Comparison of ENCODE assay signal across 9 cellular contexts in genomic region chr19:14475251-14476073, GRCh38. TPM values are rescaled to one million over a fixed set of nuclear protein-coding genes. Genes with fewer than 3 reads are reported as not detected.
A peak's percentile ranks its signal among the peaks of the same experiment; 100 is the strongest.
DNase-seq lines count a peak whose midpoint lies in the region; ATAC-seq and TF ChIP-seq lines count a peak whose summit lies in the region.
"Had no signal": no experiment of that assay in that cellular context is flagged by ENCODE, and none has a peak within 500 bp of the region (broad histone marks: within the 10 kb centered on the region; RNA-seq: fewer than 3 reads in every experiment).

A gene with protein sequence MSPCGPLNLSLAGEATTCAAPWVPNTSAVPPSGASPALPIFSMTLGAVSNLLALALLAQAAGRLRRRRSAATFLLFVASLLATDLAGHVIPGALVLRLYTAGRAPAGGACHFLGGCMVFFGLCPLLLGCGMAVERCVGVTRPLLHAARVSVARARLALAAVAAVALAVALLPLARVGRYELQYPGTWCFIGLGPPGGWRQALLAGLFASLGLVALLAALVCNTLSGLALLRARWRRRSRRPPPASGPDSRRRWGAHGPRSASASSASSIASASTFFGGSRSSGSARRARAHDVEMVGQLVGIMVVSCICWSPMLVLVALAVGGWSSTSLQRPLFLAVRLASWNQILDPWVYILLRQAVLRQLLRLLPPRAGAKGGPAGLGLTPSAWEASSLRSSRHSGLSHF (minus strand): TSS chr19:14475354. CDS start chr19:14474320, 1,034 bp downstream.

- H3K27me3 ChIP-seq in BJ (ENCODE audit: control insufficient read depth, insufficient read depth, low read length), result no peaks in the 10 kb centered on the region; the same call in 1 of the 2 replicates
- no peaks in the 10 kb centered on the region for H3K27me3 ChIP-seq in H9 (ENCODE audit: insufficient read depth, low read length)
- H3K27me3 ChIP-seq in iPS-15b (ENCODE audit: control insufficient read depth, insufficient read depth, low read length), result no peaks in the 10 kb centered on the region
- H3K27me3 ChIP-seq in upper lobe of left lung, result peaks cover 0 to 26% (median 7%) of the 10 kb centered on the region in 4 donors

- H3K27ac ChIP-seq in H9 (ENCODE audit: insufficient read length, low read depth, low read length) (no peak within 1 kb of the TSS), upper lobe of left lung (peak within 1 kb of the TSS in 3 of 4 donors; percentile 15 to 62 (median 32))

- no peak for TF ChIP-seq EP300 in upper lobe of left lung (IDR thresholded peaks at IDR 0.05)

- no peak within 1 kb of the TSS for H4K5ac ChIP-seq in H9 (ENCODE audit: insufficient read length, low read depth, low read length)

- DNase-seq in BJ (ENCODE audit: low read depth) (no peak), H9 (peak; percentile 69), upper lobe of left lung (peak in 1 of 2 donors; percentile 88), DMS153 treated with DMSO at 0.1 percent for 48 hours (lab: John Stamatoyannopoulos, UW; ENCODE audit: unreplicated experiment) (no peak)
- DNase-seq in activated CD8-positive, alpha-beta T cell treated with anti-CD3 and anti-CD28 coated beads for 36 hours, result peak; percentile 83

- H2AK5ac ChIP-seq in H9 (ENCODE audit: insufficient read length, low read length), result no peak within 1 kb of the TSS

- H3K36me3 Mint-ChIP-seq in H9 (ENCODE audit: insufficient read depth in 1 of 3, low read depth in 3 of 3), result peaks cover 6 to 27% (median 12%) of the 10 kb centered on the region in 3 experiments; a peak in 6 of 7 replicates
- peaks cover 1% of the 10 kb centered on the region for H3K36me3 Mint-ChIP-seq in activated CD8-positive, alpha-beta T cell treated with anti-CD3 and anti-CD28 coated beads for 36 hours (ENCODE audit: low read depth)

- no peak within 1 kb of the TSS for H4K8ac ChIP-seq in H9 (replicated peaks; ENCODE audit: insufficient read length, low read depth, low read length)

- intact Hi-C loops in activated CD8-positive, alpha-beta T cell treated with anti-CD3 and anti-CD28 coated beads for 36 hours (cut with micrococcal nuclease), result loop anchor here (5.0 kb wide), 1 partner anchor 43 kb away; the partner anchor contains the start of gene PKN1

- H3K4me3 Mint-ChIP-seq in H9, result no peak within 1 kb of the TSS; a peak in 3 of 5 replicates
- peak within 1 kb of the TSS; percentile 42 for H3K4me3 Mint-ChIP-seq in activated CD8-positive, alpha-beta T cell treated with anti-CD3 and anti-CD28 coated beads for 36 hours

- WGBS in H9 (ENCODE audit: extremely low coverage, insufficient read length, low lambda C conversion rate), result no CpG with 5 or more reads among the region's 33 CpGs
- 5 to 8% methylated on average over 11 to 33 of the region's 33 CpGs for WGBS in upper lobe of left lung, 2 donors

- no peak within 1 kb of the TSS for H3K23ac ChIP-seq in H9 (ENCODE audit: insufficient read length, low read depth, low read length)

- ATAC-seq in activated CD8-positive, alpha-beta T cell treated with anti-CD3 and anti-CD28 coated beads for 36 hours, result peak; percentile 81
- ATAC-seq in upper lobe of left lung (ENCODE audit: low FRiP score in 2 of 2), result peak in 1 of 2 donors; percentile 25
- no peak for ATAC-seq in GM19467 (IDR thresholded peaks at IDR 0.05; ENCODE audit: unreplicated experiment)
- no peak for ATAC-seq in GM18517 (IDR thresholded peaks at IDR 0.05; ENCODE audit: unreplicated experiment)

- H2BK120ac ChIP-seq in H9 (ENCODE audit: low read depth, low read length, poor library complexity, severe bottlenecking), result no peak within 1 kb of the TSS

- no peak within 1 kb of the TSS for H2BK5ac ChIP-seq in H9 (ENCODE audit: insufficient read length, low read length)

- H3K9me3 ChIP-seq in H9 (ENCODE audit: control insufficient read depth, low read depth, low read length) (no peaks in the 10 kb centered on the region), iPS-15b (ENCODE audit: control insufficient read depth, insufficient read depth, low read length) (no peaks in the 10 kb centered on the region), upper lobe of left lung (no peaks in the 10 kb centered on the region)

- H3K4me1 ChIP-seq in H9 (ENCODE audit: insufficient read depth, low read length) (no peaks in the 10 kb centered on the region; the same call in 1 of the 2 replicates), iPS-15b (ENCODE audit: control insufficient read depth, insufficient read depth, low read length) (peaks cover 3% of the 10 kb centered on the region), upper lobe of left lung (peaks cover 42 to 73% (median 52%) of the 10 kb centered on the region in 4 donors)

- no peaks in the 10 kb centered on the region for H3K79me1 ChIP-seq in H9 (ENCODE audit: insufficient read depth, low read depth, low read length, poor library complexity, severe bottlenecking)

- H3K9ac ChIP-seq in H9 (ENCODE audit: extremely low read depth, insufficient read length, low read length) (no peak within 1 kb of the TSS), iPS-15b (ENCODE audit: low read depth, low read length) (no peak within 1 kb of the TSS)

- H2AFZ ChIP-seq in H9 (ENCODE audit: low read length), result no peak within 1 kb of the TSS

- CTCF ChIA-PET in BJ (lab: Yijun Ruan, JAX), result interaction anchor here (0.7 to 1.2 kb wide), 4 partner anchors 8 to 46 kb away, joined by 3 to 4 read pairs (median 4); no protein-coding TSS in a partner anchor
- CTCF ChIA-PET in activated CD8-positive, alpha-beta T cell treated with anti-CD3 and anti-CD28 coated beads for 36 hours (lab: Charles Lee), result interaction anchor here (0.8 to 2.3 kb wide), 3 partner anchors 44 to 401 kb away, joined by 3 to 11 read pairs (median 4); partner anchors contain the start of gene ASF1B

- peak within 1 kb of the TSS; percentile 55; the same call in 1 of the 2 replicates for H2BK15ac ChIP-seq in H9 (ENCODE audit: low read depth, low read length)

- TF ChIP-seq CTCF in BJ (IDR thresholded peaks at IDR 0.05; ENCODE audit: insufficient read depth, low read depth, low read length), result peak; percentile 70
- peak; percentile 64 for TF ChIP-seq CTCF in H9 (conservative IDR thresholded peaks at IDR 0.05)
- TF ChIP-seq CTCF in activated CD8-positive, alpha-beta T cell treated with anti-CD3 and anti-CD28 coated beads for 36 hours (IDR thresholded peaks at IDR 0.05), result peak; percentile 48
- TF ChIP-seq CTCF in upper lobe of left lung (IDR thresholded peaks at IDR 0.05), result peak; percentile 21 to 41 (median 28)

- peaks cover 20 to 39% of the 10 kb centered on the region in 2 experiments for H3K4me1 Mint-ChIP-seq in H9
- peaks cover 34% of the 10 kb centered on the region for H3K4me1 Mint-ChIP-seq in activated CD8-positive, alpha-beta T cell treated with anti-CD3 and anti-CD28 coated beads for 36 hours (ENCODE audit: low read depth)

- H3K27me3 Mint-ChIP-seq in H9 (ENCODE audit: low read depth), result peaks cover 2% of the 10 kb centered on the region; the same call in 1 of the 2 replicates
- H3K27me3 Mint-ChIP-seq in activated CD8-positive, alpha-beta T cell treated with anti-CD3 and anti-CD28 coated beads for 36 hours, result peaks cover 15% of the 10 kb centered on the region

- H3K9me3 Mint-ChIP-seq in H9, result no peaks in the 10 kb centered on the region; a peak in 1 of 5 replicates
- no peaks in the 10 kb centered on the region for H3K9me3 Mint-ChIP-seq in activated CD8-positive, alpha-beta T cell treated with anti-CD3 and anti-CD28 coated beads for 36 hours

- peak within 1 kb of the TSS in 2 of 3 experiments; percentile 86 to 88; a peak in 4 of 7 replicates for H3K27ac Mint-ChIP-seq in H9
- H3K27ac Mint-ChIP-seq in activated CD8-positive, alpha-beta T cell treated with anti-CD3 and anti-CD28 coated beads for 36 hours, result peak within 1 kb of the TSS; percentile 46

- H3K4me2 ChIP-seq in H9 (ENCODE audit: insufficient read depth, insufficient read length, low read length), result no peak within 1 kb of the TSS

- H4K20me1 ChIP-seq in H9 (ENCODE audit: control insufficient read depth, insufficient read depth, insufficient read length), result no peaks in the 10 kb centered on the region

- H2BK12ac ChIP-seq in H9 (ENCODE audit: insufficient read length, low read depth, low read length), result no peak within 1 kb of the TSS

- no peak within 1 kb of the TSS for H3K4ac ChIP-seq in H9 (ENCODE audit: low read depth, low read length)

- no peak within 1 kb of the TSS for H2BK20ac ChIP-seq in H9 (ENCODE audit: low read depth, low read length, poor library complexity, severe bottlenecking)

- no peak within 1 kb of the TSS for H4K91ac ChIP-seq in H9 (ENCODE audit: insufficient read length, low read depth, low read length)

- no peak for TF ChIP-seq POLR2A in upper lobe of left lung (IDR thresholded peaks at IDR 0.05)

- POLR2A ChIA-PET in BJ (lab: Charles Lee), result no interaction called here
- POLR2A ChIA-PET in activated CD8-positive, alpha-beta T cell treated with anti-CD3 and anti-CD28 coated beads for 36 hours (lab: Charles Lee), result interaction anchor here (0.6 to 0.9 kb wide), 2 partner anchors 58 to 1756 kb away, joined by 4 read pairs; no protein-coding TSS in a partner anchor

- H3K56ac ChIP-seq in H9 (ENCODE audit: insufficient read length, low read depth, low read length), result no peak within 1 kb of the TSS

- H3K18ac ChIP-seq in H9 (ENCODE audit: insufficient read length, low read depth, low read length), result peak within 1 kb of the TSS; percentile 21

- H3K23me2 ChIP-seq in H9 (ENCODE audit: insufficient read length, low read depth, low read length, poor library complexity, severe bottlenecking), result peaks cover 7% of the 10 kb centered on the region

- H3K14ac ChIP-seq in H9 (ENCODE audit: insufficient read depth, low read length), result no peak within 1 kb of the TSS; the same call in 1 of the 2 replicates

- H3K36me3 ChIP-seq in BJ (ENCODE audit: control insufficient read depth, insufficient read depth, low read length), result peaks cover 26% of the 10 kb centered on the region
- H3K36me3 ChIP-seq in iPS-15b (ENCODE audit: control insufficient read depth, insufficient read depth, low read length), result peaks cover 23% of the 10 kb centered on the region
- H3K36me3 ChIP-seq in upper lobe of left lung, result peaks cover 0 to 47% (median 43%) of the 10 kb centered on the region in 4 donors

- no peaks in the 10 kb centered on the region for H3K79me2 ChIP-seq in H9 (ENCODE audit: insufficient read depth, low read length)

- H3T11ph ChIP-seq in H9 (ENCODE audit: low read length), result no peak within 1 kb of the TSS

- H3K4me3 ChIP-seq in BJ (ENCODE audit: low read depth, low read length) (peak within 1 kb of the TSS; percentile 35), iPS-15b (ENCODE audit: low read depth, low read length) (peak within 1 kb of the TSS; percentile 16), upper lobe of left lung (peak within 1 kb of the TSS in 3 of 4 donors; percentile 4 to 33 (median 31))

RNA-seq across cellular contexts. Expression of the gene that starts here (rescaled TPM):
- 0.63 and 1.0 TPM in 2 replicates for polyA plus RNA-seq in BJ (2011; rRNA removed)
- 0.38 and 0.41 TPM in 2 replicates for polyA minus RNA-seq in BJ (2011; rRNA and poly(A)+ RNA removed)
- total RNA-seq in H9 (2021) (0.63 and 0.66 TPM in 2 replicates), upper lobe of left lung (1 to 10 TPM in 2 of 6 donors, under 1 TPM in 1, not detected in 3; 0.59 to 3.9 (median 1.7) TPM)
- under 1 TPM; 0.43 TPM for total RNA-seq in activated CD8-positive, alpha-beta T cell treated with anti-CD3 and anti-CD28 coated beads for 36 hours
- total RNA-seq: LHCN-M2 had no signal

Comparison
In these comparisons a context has a peak if more than half of its experiments do, and no peak if none do; other contexts are left out.
1. Peak in DNase-seq in H9; RNA of the gene not detected or under 1 TPM.
2. Peak in DNase-seq and ATAC-seq in activated CD8-positive, alpha-beta T cell treated with anti-CD3 and anti-CD28 coated beads for 36 hours; RNA of the gene not detected or under 1 TPM.